2 cellular contexts compared by ENCODE assay signal in the genomic region with DNA sequence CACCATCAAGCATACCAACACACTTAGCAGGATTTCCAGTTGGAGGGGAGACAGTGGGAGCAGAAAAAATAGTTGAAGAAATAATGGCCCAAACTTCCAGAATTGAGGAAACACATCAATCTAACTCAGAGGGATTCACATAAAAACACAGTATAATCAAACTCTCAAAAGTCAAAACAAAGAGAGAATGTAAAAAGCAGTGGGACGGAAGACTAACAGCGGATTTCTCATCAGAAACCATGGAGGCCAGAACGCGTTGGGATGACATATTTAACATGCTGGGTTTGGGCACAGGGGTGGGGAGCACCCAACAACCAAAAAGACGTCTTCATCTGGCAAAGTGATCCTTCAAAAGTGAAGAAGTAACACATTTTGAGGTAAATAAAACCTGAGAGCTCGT.
TF ChIP-seq lines count a peak whose summit lies in the region.

No MANE protein-coding gene starts in this region.

TF ChIP-seq in HEK293, 187 proteins besides CTCF, POLR2A, EP300 and RAD21:
- TF ChIP-seq ZNF133 (tag by site-specific recombination; IDR thresholded peaks at IDR 0.05) (no peak), TRIM28 (IDR thresholded peaks at IDR 0.05; ENCODE audit: borderline replicate concordance, low read length) (peak; percentile 74; the same call in 1 of the 2 replicates), SETDB1 (IDR thresholded peaks at IDR 0.05; ENCODE audit: insufficient read length, low read length) (peak; percentile 64), ZNF146 (tag by site-specific recombination; IDR thresholded peaks at IDR 0.05) (no peak)

TF ChIP-seq in K562, 482 proteins besides CTCF, POLR2A, EP300 and RAD21:
- TF ChIP-seq EP400 (IDR thresholded peaks at IDR 0.05) = no peak
- TF ChIP-seq TRIM28 (IDR thresholded peaks at IDR 0.05) = peak; percentile 82; the same call in 1 of the 2 replicates
- peak; percentile 51; the same call in 1 of the 2 replicates for TF ChIP-seq CBX5 (IDR thresholded peaks at IDR 0.05; ENCODE audit: borderline replicate concordance, low read depth)
- TF ChIP-seq CBX3 (IDR thresholded peaks at IDR 0.05; ENCODE audit: borderline replicate concordance in 1 of 2, low read length in 2 of 2) = peak in 1 of 2 experiments; percentile 26; a peak in 1 of 3 replicates
